ENCODE assay signal across 21 cellular contexts in genomic region chr18:22567794-22568193, GRCh38.
DNase-seq lines count a peak whose midpoint lies in the region; ATAC-seq and TF ChIP-seq lines count a peak whose summit lies in the region.
"Had no signal": no experiment of that assay in that cellular context is flagged by ENCODE, and none has a peak within 500 bp of the region (broad histone marks: within the 10 kb centered on the region; RNA-seq: fewer than 3 reads in every experiment).

No MANE protein-coding gene starts in this region.

- no peak for TF ChIP-seq CTCF in GM23338 (conservative IDR thresholded peaks at IDR 0.05; ENCODE audit: low read depth in 2 of 2)
- TF ChIP-seq CTCF in HEK293 (tag by site-specific recombination; IDR thresholded peaks at IDR 0.05) = no peak
- no peak for TF ChIP-seq CTCF in hepatocyte (IDR thresholded peaks at IDR 0.05; ENCODE audit: poor library complexity)

- no peaks in the 10 kb centered on the region for H4K20me1 ChIP-seq in GM23338 (replicated peaks; ENCODE audit: insufficient read depth)
- H4K20me1 ChIP-seq in hepatocyte (ENCODE audit: insufficient read depth, poor library complexity, severe bottlenecking) = no peaks in the 10 kb centered on the region

- H3K27me3 ChIP-seq in GM23338 (ENCODE audit: insufficient read depth) (peaks cover 7% of the 10 kb centered on the region; the same call in 1 of the 2 replicates), hepatocyte (no peaks in the 10 kb centered on the region)
- H3K27me3 ChIP-seq: BE2C had no signal

- no peaks in the 10 kb centered on the region for H3K9me3 Mint-ChIP-seq in GM23338
- H3K9me3 Mint-ChIP-seq in activated T-cell treated with anti-CD3 and anti-CD28 coated beads, Interleukin-2, amount 50 U/mL, for 72 hours = peaks cover 0 to 2% of the 10 kb centered on the region in 2 donors
- H3K9me3 Mint-ChIP-seq: CD14-positive monocyte had no signal

- POLR2A ChIA-PET in HEK293 (lab: Yijun Ruan, JAX) = no interaction called here

- H3K4me2 ChIP-seq in GM23338 (no peak overlapping the region), hepatocyte (no peak overlapping the region)
- H3K4me2 ChIP-seq: SK-N-SH had no signal

- H3K27ac ChIP-seq in GM23338 (ENCODE audit: low read depth) (no peak overlapping the region), HEK293 (ENCODE audit: extremely low read depth, low read depth, low read length) (no peak overlapping the region), hepatocyte (no peak overlapping the region), caudate nucleus (ENCODE audit: low read depth, low read length) (no peak overlapping the region)
- H3K27ac ChIP-seq: HL-60 had no signal

- H3K27me3 Mint-ChIP-seq in GM23338 (ENCODE audit: insufficient read depth, low read depth, poor library complexity) = no peaks in the 10 kb centered on the region
- H3K27me3 Mint-ChIP-seq in activated T-cell treated with anti-CD3 and anti-CD28 coated beads, Interleukin-2, amount 50 U/mL, for 72 hours (ENCODE audit: low read depth) = no peaks in the 10 kb centered on the region

- no peaks in the 10 kb centered on the region for H3F3A ChIP-seq in GM23338 (replicated peaks; ENCODE audit: low read depth)

- H3K9me2 ChIP-seq in GM23338 (ENCODE audit: insufficient read depth) (no peaks in the 10 kb centered on the region), hepatocyte (replicated peaks; ENCODE audit: insufficient read depth) (no peaks in the 10 kb centered on the region)
- H3K9me2 ChIP-seq: SK-N-SH had no signal

- no peak overlapping the region for H3K4me3 ChIP-seq in GM23338
- H3K4me3 ChIP-seq in HEK293 (ENCODE audit: low read depth, low read length) = no peak overlapping the region
- H3K4me3 ChIP-seq in hepatocyte = no peak overlapping the region
- H3K4me3 ChIP-seq: HAP-1 had no signal

- CTCF ChIA-PET in HEK293 (lab: Yijun Ruan, JAX) = interaction anchor here (0.6 to 2.0 kb wide), 7 partner anchors 30 to 644 kb away, joined by 3 to 8 read pairs (median 3); no protein-coding TSS in a partner anchor

- H3K36me3 ChIP-seq in GM23338 (ENCODE audit: insufficient read depth) (no peaks in the 10 kb centered on the region), HEK293 (ENCODE audit: control insufficient read depth in 2 of 2, insufficient read depth in 1 of 2, low read length in 2 of 2) (no peaks in the 10 kb centered on the region), hepatocyte (replicated peaks; ENCODE audit: insufficient read depth, low read depth) (no peaks in the 10 kb centered on the region)
- H3K36me3 ChIP-seq: BE2C, HAP-1 had no signal

- no peaks in the 10 kb centered on the region for H3K36me3 Mint-ChIP-seq in GM23338 (ENCODE audit: low read depth)
- H3K36me3 Mint-ChIP-seq in activated T-cell treated with anti-CD3 and anti-CD28 coated beads, Interleukin-2, amount 50 U/mL, for 72 hours (ENCODE audit: insufficient read depth in 2 of 2) = no peaks in the 10 kb centered on the region
- H3K36me3 Mint-ChIP-seq: CD14-positive monocyte; CD8-positive, alpha-beta memory T cell; IgD-negative memory B cell had no signal

- DNase-seq in GM23338 (ENCODE audit: low spot score) = peak; percentile 32
- DNase-seq in OCI-M1 (lab: John Stamatoyannopoulos, UW) = peak; percentile 61
- DNase-seq in hepatocyte (ENCODE audit: low spot score) = no peak
- no peak for DNase-seq in activated T-cell treated with anti-CD3 and anti-CD28 coated beads, Interleukin-2, amount 50 U/mL, for 72 hours
- no peak for DNase-seq in caudate nucleus (lab: John Stamatoyannopoulos, UW)
- DNase-seq: CD8-positive, alpha-beta memory T cell; DMS153; Karpas-422; NCI-H2029; NCI-H446 treated with DMSO at 0.1 percent for 48 hours; SIG-M5; SK-N-SH; SW 1271; T-helper 17 cell had no signal

- H2AFZ ChIP-seq in GM23338 (no peak overlapping the region), hepatocyte (peak overlapping the region; percentile 6)

- ATAC-seq in GM23338 = no peak
- ATAC-seq in activated T-cell treated with anti-CD3 and anti-CD28 coated beads, Interleukin-2, amount 50 U/mL, for 72 hours (replicated peaks in 1 of 2) = no peak
- no peak for ATAC-seq in HG03097 (IDR thresholded peaks at IDR 0.05; ENCODE audit: low FRiP score, unreplicated experiment)
- ATAC-seq: T-helper 17 cell had no signal

- H3K4me1 Mint-ChIP-seq in GM23338 = no peaks in the 10 kb centered on the region
- no peaks in the 10 kb centered on the region for H3K4me1 Mint-ChIP-seq in activated T-cell treated with anti-CD3 and anti-CD28 coated beads, Interleukin-2, amount 50 U/mL, for 72 hours (ENCODE audit: low read depth)
- H3K4me1 Mint-ChIP-seq: CD14-positive monocyte; CD8-positive, alpha-beta memory T cell; IgD-negative memory B cell; T-helper 17 cell had no signal

- no peak overlapping the region for H3K27ac Mint-ChIP-seq in GM23338
- H3K27ac Mint-ChIP-seq in activated T-cell treated with anti-CD3 and anti-CD28 coated beads, Interleukin-2, amount 50 U/mL, for 72 hours = no peak overlapping the region
- H3K27ac Mint-ChIP-seq: CD14-positive monocyte; CD8-positive, alpha-beta memory T cell; IgD-negative memory B cell; T-helper 17 cell had no signal

- H3K4me1 ChIP-seq in GM23338 (ENCODE audit: insufficient read depth) (no peaks in the 10 kb centered on the region), HEK293 (ENCODE audit: control insufficient read depth, insufficient read depth, low read length) (no peaks in the 10 kb centered on the region), hepatocyte (ENCODE audit: insufficient read depth) (no peaks in the 10 kb centered on the region)
- H3K4me1 ChIP-seq: HAP-1 had no signal

- H3K4me3 Mint-ChIP-seq in GM23338 = no peak overlapping the region
- H3K4me3 Mint-ChIP-seq in activated T-cell treated with anti-CD3 and anti-CD28 coated beads, Interleukin-2, amount 50 U/mL, for 72 hours = no peak overlapping the region
- H3K4me3 Mint-ChIP-seq: CD14-positive monocyte; CD8-positive, alpha-beta memory T cell; IgD-negative memory B cell; T-helper 17 cell had no signal

- H3K79me2 ChIP-seq in GM23338 (replicated peaks; ENCODE audit: insufficient read depth) = no peaks in the 10 kb centered on the region
- peaks cover under 1% of the 10 kb centered on the region for H3K79me2 ChIP-seq in hepatocyte

- no peaks in the 10 kb centered on the region for H3K9me3 ChIP-seq in HEK293 (ENCODE audit: control insufficient read depth, insufficient read depth, low read depth, low read length)
- H3K9me3 ChIP-seq in hepatocyte (ENCODE audit: low read depth) = no peaks in the 10 kb centered on the region
- H3K9me3 ChIP-seq: BE2C, HAP-1, SK-N-SH had no signal

TF ChIP-seq in GM23338, 12 proteins besides CTCF, POLR2A, EP300 and RAD21 (continues in another document):
- TF ChIP-seq ETS1 (IDR thresholded peaks at IDR 0.05) (no peak), STAT1 (IDR thresholded peaks at IDR 0.05; ENCODE audit: unreplicated experiment) (no peak)

TF ChIP-seq in HEK293, 187 proteins besides CTCF, POLR2A, EP300 and RAD21:
- TF ChIP-seq ZNF23 (tag by site-specific recombination; IDR thresholded peaks at IDR 0.05; ENCODE audit: borderline replicate concordance) (peak; percentile 80; the same call in 1 of the 2 replicates), ZNF837 (tag by site-specific recombination; IDR thresholded peaks at IDR 0.05) (no peak), ZNF529 (tag by site-specific recombination; IDR thresholded peaks at IDR 0.05; ENCODE audit: insufficient replicate concordance) (no peak), ZNF518A (tag by site-specific recombination; conservative IDR thresholded peaks at IDR 0.05; ENCODE audit: low read depth) (0 out of 2 replicates have a peak, but pooled peaks have one; percentile 34), MEIS1 (CRISPR knock-in tag; IDR thresholded peaks at IDR 0.05; ENCODE audit: borderline replicate concordance) (no peak), ZNF560 (tag by site-specific recombination; IDR thresholded peaks at IDR 0.05; ENCODE audit: borderline replicate concordance) (no peak), SETDB1 (IDR thresholded peaks at IDR 0.05; ENCODE audit: insufficient read length, low read length) (peak; percentile 79), ZNF266 (tag by site-specific recombination; IDR thresholded peaks at IDR 0.05; ENCODE audit: low read depth) (no peak), ZBTB17 (tag by site-specific recombination; IDR thresholded peaks at IDR 0.05) (peak; percentile 96)

Comparison
In these comparisons a context has a peak if more than half of its experiments do, and no peak if none do; other contexts are left out.
1. DNase-seq: peak in GM23338 (single experiment) and OCI-M1 (single experiment); none in hepatocyte (single experiment), activated T-cell treated with anti-CD3 and anti-CD28 coated beads, Interleukin-2, amount 50 U/mL, for 72 hours (0 of 2) and caudate nucleus (0 of 61).